Comparison of ENCODE assay signal across 1 cellular context in the genomic region with DNA sequence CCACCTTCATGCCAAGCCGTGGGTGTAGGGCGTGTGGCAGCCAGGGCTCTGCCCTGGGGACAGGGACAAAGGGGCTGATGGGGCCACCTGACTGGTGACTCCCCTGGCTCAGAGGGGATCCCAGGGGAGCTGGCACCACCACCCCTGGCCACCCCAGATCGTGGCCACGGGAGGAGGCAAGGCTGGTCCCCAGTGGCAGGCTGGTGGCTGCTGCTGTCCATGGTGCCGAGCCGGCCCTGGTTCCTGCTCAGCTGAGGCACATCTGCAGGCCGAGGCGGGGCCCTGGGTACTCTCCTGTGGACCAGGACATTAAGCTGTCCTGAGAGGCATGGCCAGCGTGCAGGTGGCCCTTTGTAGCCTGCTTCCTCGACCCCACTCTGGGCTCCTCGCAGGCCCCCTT.
TF ChIP-seq lines count a peak whose summit lies in the region.

No MANE protein-coding gene starts in this region.

TF ChIP-seq in IMR-90, 13 proteins besides CTCF, POLR2A, EP300 and RAD21:
- TF ChIP-seq, protein P1, sequence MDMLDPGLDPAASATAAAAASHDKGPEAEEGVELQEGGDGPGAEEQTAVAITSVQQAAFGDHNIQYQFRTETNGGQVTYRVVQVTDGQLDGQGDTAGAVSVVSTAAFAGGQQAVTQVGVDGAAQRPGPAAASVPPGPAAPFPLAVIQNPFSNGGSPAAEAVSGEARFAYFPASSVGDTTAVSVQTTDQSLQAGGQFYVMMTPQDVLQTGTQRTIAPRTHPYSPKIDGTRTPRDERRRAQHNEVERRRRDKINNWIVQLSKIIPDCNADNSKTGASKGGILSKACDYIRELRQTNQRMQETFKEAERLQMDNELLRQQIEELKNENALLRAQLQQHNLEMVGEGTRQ (IDR thresholded peaks at IDR 0.05; ENCODE audit: low read depth, low read length), result no peak
- TF ChIP-seq RFX5 (IDR thresholded peaks at IDR 0.05; ENCODE audit: low read depth, low read length) (no peak), CHD1 (IDR thresholded peaks at IDR 0.05; ENCODE audit: low read depth, low read length) (no peak), CEBPB (IDR thresholded peaks at IDR 0.05; ENCODE audit: low read depth, low read length) (no peak), FOS (IDR thresholded peaks at IDR 0.05; ENCODE audit: low read depth, low read length) (no peak), MAFK (IDR thresholded peaks at IDR 0.05; ENCODE audit: low read depth, low read length) (no peak), RCOR1 (IDR thresholded peaks at IDR 0.05; ENCODE audit: insufficient replicate concordance, low read length) (no peak), SMC3 (IDR thresholded peaks at IDR 0.05; ENCODE audit: low read depth, low read length) (no peak)
